In the genomic region with DNA sequence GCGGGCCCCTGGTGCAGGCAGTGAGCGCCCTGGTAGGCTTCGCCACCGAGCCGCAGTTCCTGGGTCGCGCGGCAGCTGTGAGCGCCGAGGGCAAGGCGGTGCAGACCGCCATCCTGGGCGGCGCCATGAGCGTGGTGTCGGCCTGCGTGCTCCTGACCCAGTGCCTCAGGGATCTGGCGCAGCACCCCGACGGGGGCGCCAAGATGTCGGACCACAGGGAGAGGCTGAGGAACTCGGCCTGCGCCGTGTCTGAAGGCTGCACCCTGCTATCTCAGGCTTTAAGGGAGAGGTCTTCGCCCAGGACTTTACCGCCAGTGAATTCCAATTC, we compare ENCODE assay signal across 11 cellular contexts. TPM values are rescaled to one million over a fixed set of nuclear protein-coding genes. Genes with fewer than 3 reads are reported as not detected.
DNase-seq lines count a peak whose midpoint lies in the region; ATAC-seq and TF ChIP-seq lines count a peak whose summit lies in the region.
"Had no signal": no experiment of that assay in that cellular context is flagged by ENCODE, and none has a peak within 500 bp of the region (broad histone marks: within the 10 kb centered on the region; RNA-seq: fewer than 3 reads in every experiment).

No MANE protein-coding gene starts in this region.

- H3K9me3 ChIP-seq in colonic mucosa, result no peaks in the 10 kb centered on the region
- H3K9me3 ChIP-seq: adrenal gland had no signal

- intact Hi-C loops in sciatic nerve (cut with DNase I) (no loop called here), colonic mucosa (cut with DNase I) (no loop called here)

- no peak for DNase-seq in AG04449 (ENCODE audit: low read depth, low spot score)
- no peak for DNase-seq in HFF-Myc (ENCODE audit: extremely low read depth, low read depth)
- DNase-seq in chondrocyte (ENCODE audit: low spot score), result no peak
- no peak for DNase-seq in naive B cell
- no peak for DNase-seq in sciatic nerve (ENCODE audit: low spot score)
- DNase-seq in colonic mucosa, result no peak
- DNase-seq in activated CD4-positive, alpha-beta T cell treated with anti-CD3 and anti-CD28 coated beads, Interleukin-2, amount 50 U/mL, for 48 hours, result no peak
- DNase-seq: hippocampal formation, NCI-H146 had no signal

- H3K27ac Mint-ChIP-seq in chondrocyte (ENCODE audit: unreplicated experiment) (no peak overlapping the region), naive B cell (peak overlapping the region in 2 of 6 donors; percentile 26 to 65)

- H3K4me3 ChIP-seq in AG04449 (ENCODE audit: low read depth, low read length), result peak overlapping the region; percentile 83
- peak overlapping the region; percentile 93 for H3K4me3 ChIP-seq in HFF-Myc (replicated peaks; ENCODE audit: low read depth, low read length)
- H3K4me3 ChIP-seq in colonic mucosa, result no peak overlapping the region

- ATAC-seq in naive B cell (ENCODE audit: low read depth in 2 of 2) (no peak), sciatic nerve (no peak), HG03097 (IDR thresholded peaks at IDR 0.05; ENCODE audit: low FRiP score, unreplicated experiment) (no peak)

- peak overlapping the region; percentile 65 for H3K4me3 Mint-ChIP-seq in chondrocyte (ENCODE audit: unreplicated experiment)
- H3K4me3 Mint-ChIP-seq in naive B cell, result peak overlapping the region in 6 of 8 donors; percentile 43 to 86 (median 74)

- no peak overlapping the region for H3K9ac ChIP-seq in colonic mucosa (ENCODE audit: low read depth in 2 of 2, low read length in 2 of 2)

- H3K36me3 Mint-ChIP-seq in chondrocyte (ENCODE audit: low read depth) (peaks cover 10% of the 10 kb centered on the region), naive B cell (peaks cover 0 to 5% of the 10 kb centered on the region in 2 donors)

- no peak for TF ChIP-seq CTCF in AG04449 (IDR thresholded peaks at IDR 0.05; ENCODE audit: insufficient read depth, low read length, missing control alignments)
- no peak for TF ChIP-seq CTCF in HFF-Myc (IDR thresholded peaks at IDR 0.05; ENCODE audit: low read depth, low read length, missing control alignments)
- TF ChIP-seq CTCF in chondrocyte (IDR thresholded peaks at IDR 0.05), result no peak
- TF ChIP-seq CTCF in colonic mucosa (IDR thresholded peaks at IDR 0.05), result no peak

- CTCF ChIA-PET in AG04449 (lab: Yijun Ruan, JAX), result interaction anchor here (1.0 to 7.0 kb wide), 3 partner anchors 10 to 264 kb away, joined by 3 to 36 read pairs (median 4); no protein-coding TSS in a partner anchor

- H3K27ac ChIP-seq in colonic mucosa, result no peak overlapping the region

- H3K27me3 ChIP-seq in colonic mucosa, result no peaks in the 10 kb centered on the region
- H3K27me3 ChIP-seq: adrenal gland had no signal

- H3K27me3 Mint-ChIP-seq in chondrocyte (ENCODE audit: low read depth) (no peaks in the 10 kb centered on the region), naive B cell (no peaks in the 10 kb centered on the region)

- H3K9me3 Mint-ChIP-seq in chondrocyte (ENCODE audit: low read depth), result no peaks in the 10 kb centered on the region
- no peaks in the 10 kb centered on the region for H3K9me3 Mint-ChIP-seq in naive B cell

- H3K4me1 ChIP-seq in colonic mucosa, result peaks cover 11% of the 10 kb centered on the region

- H3K4me1 Mint-ChIP-seq in chondrocyte (ENCODE audit: low read depth) (peaks cover 36% of the 10 kb centered on the region), naive B cell (peaks cover 33 to 50% (median 40%) of the 10 kb centered on the region in 3 donors)

- no peaks in the 10 kb centered on the region for H3K36me3 ChIP-seq in colonic mucosa

- POLR2A ChIA-PET in AG04449 (lab: Yijun Ruan, JAX), result no interaction called here

RNA-seq across cellular contexts. Expression of gene TLNRD1, which starts 2.3 kb away (rescaled TPM):
- total RNA-seq in chondrocyte, result 11.4 to 18.7 TPM (median 17.0 TPM) in 3 replicates
- polyA plus RNA-seq in naive B cell (ENCODE audit: low read depth in 6 of 6), result 1 to 10 TPM; 3.0 to 6.4 (median 5.2) TPM
- 14.0 TPM for total RNA-seq in sciatic nerve
- 10 to 100 TPM; 28.5 to 33.3 TPM for total RNA-seq in colonic mucosa

RNA-seq across cellular contexts. Expression of gene MESD, which starts 13.4 kb away (rescaled TPM):
- total RNA-seq in chondrocyte (23.5 to 26.5 TPM (median 23.8 TPM) in 3 replicates), sciatic nerve (35.3 TPM), colonic mucosa (10 to 100 TPM; 20.4 to 26.1 TPM)
- polyA plus RNA-seq in naive B cell (ENCODE audit: low read depth in 6 of 6), result 10 to 100 TPM; 16.0 to 24.8 (median 20.4) TPM
